In the genomic region with DNA sequence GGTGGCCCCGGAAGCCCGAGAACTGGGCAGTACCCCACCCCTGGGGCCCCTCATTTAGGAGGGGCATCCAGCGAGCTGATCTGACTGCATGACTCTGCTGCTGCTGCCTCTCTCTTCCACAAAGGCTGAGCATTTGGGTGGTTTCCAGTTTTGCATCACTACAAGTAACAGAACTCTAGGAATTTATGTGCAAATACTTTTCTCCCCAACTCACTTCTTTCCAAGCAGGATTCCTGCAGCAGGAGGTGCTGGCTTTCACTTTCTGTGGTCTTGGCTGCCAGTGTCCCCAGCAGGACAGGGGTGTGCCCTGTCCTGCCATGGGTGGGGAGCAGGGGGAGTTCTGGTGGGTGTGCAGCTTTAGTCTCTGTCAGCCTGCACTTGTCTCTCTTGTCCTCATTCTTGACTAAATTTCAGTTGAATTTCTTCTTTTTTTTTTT, we compare ENCODE assay signal across 13 cellular contexts. TPM values are rescaled to one million over a fixed set of nuclear protein-coding genes. Genes with fewer than 3 reads are reported as not detected.
DNase-seq lines count a peak whose midpoint lies in the region; ATAC-seq, FAIRE-seq and TF ChIP-seq lines count a peak whose summit lies in the region.
"Had no signal": no experiment of that assay in that cellular context is flagged by ENCODE, and none has a peak within 500 bp of the region (broad histone marks: within the 10 kb centered on the region; RNA-seq: fewer than 3 reads in every experiment).

No MANE protein-coding gene starts in this region.

- no peaks in the 10 kb centered on the region for H3K36me3 ChIP-seq in smooth muscle cell (ENCODE audit: low read depth)

- no peak overlapping the region for H2AFZ ChIP-seq in smooth muscle cell (ENCODE audit: low read depth)

- DNase-seq in GM12865 (ENCODE audit: low read depth), result peak; percentile 64
- peak; percentile 61 for DNase-seq in RCC 7860 (ENCODE audit: low spot score)
- peak; percentile 71 for DNase-seq in fibroblast of the conjunctiva (ENCODE audit: low read depth)
- DNase-seq in smooth muscle cell (lab: John Stamatoyannopoulos, UW; ENCODE audit: unreplicated experiment), result peak; percentile 12
- no peak for DNase-seq in COLO668 (lab: John Stamatoyannopoulos, UW; ENCODE audit: unreplicated experiment)
- no peak for DNase-seq in DMS53 treated with DMSO at 0.1 percent for 48 hours (lab: John Stamatoyannopoulos, UW; ENCODE audit: unreplicated experiment)
- no peak for DNase-seq in germinal center (ENCODE audit: low spot score)
- DNase-seq: activated CD8-positive, alpha-beta T cell treated with anti-CD3 and anti-CD28 coated beads, Interleukin-2, amount 10 ng/mL, durations not matched to agents 7 days and 5 days; naive B cell; NCI-H345; stimulated activated naive CD4-positive, alpha-beta T cell had no signal

- 15% methylated on average over 3 of the region's 3 CpGs for WGBS in smooth muscle cell (ENCODE audit: low lambda C conversion rate)

- TF ChIP-seq CTCF in GM12865 (IDR thresholded peaks at IDR 0.05; ENCODE audit: insufficient read depth, low read depth, low read length, missing control alignments) (no peak), smooth muscle cell (IDR thresholded peaks at IDR 0.05; ENCODE audit: borderline replicate concordance, insufficient read depth, poor library complexity, severe bottlenecking) (no peak)

- no peaks in the 10 kb centered on the region for H3K4me1 ChIP-seq in smooth muscle cell (ENCODE audit: low read depth)

- no peaks in the 10 kb centered on the region for H3K79me2 ChIP-seq in smooth muscle cell (ENCODE audit: low read depth)

- H3K9me3 ChIP-seq in smooth muscle cell (replicated peaks; ENCODE audit: low read depth), result no peaks in the 10 kb centered on the region

- H3F3A ChIP-seq in smooth muscle cell (ENCODE audit: low read depth), result peaks cover 4% of the 10 kb centered on the region

- H3K27ac ChIP-seq in smooth muscle cell (ENCODE audit: low read depth), result peak overlapping the region; percentile 70

- H4K20me1 ChIP-seq in smooth muscle cell (ENCODE audit: low read depth), result no peaks in the 10 kb centered on the region

- FAIRE-seq in RCC 7860 (lab: Jason Lieb, UNC), result no peak
- FAIRE-seq: GM18507 had no signal

- no peak overlapping the region; the same call in 1 of the 2 replicates for H3K4me3 ChIP-seq in GM12865 (ENCODE audit: low read depth, low read length)
- no peak overlapping the region for H3K4me3 ChIP-seq in smooth muscle cell

- peak overlapping the region; percentile 58 for H3K9ac ChIP-seq in smooth muscle cell (ENCODE audit: low read depth)

- ATAC-seq in HG03460 (IDR thresholded peaks at IDR 0.05; ENCODE audit: unreplicated experiment), result no peak
- ATAC-seq: activated CD8-positive, alpha-beta T cell treated with anti-CD3 and anti-CD28 coated beads, Interleukin-2, amount 10 ng/mL, durations not matched to agents 7 days and 5 days had no signal

- H3K4me2 ChIP-seq in smooth muscle cell, result peak overlapping the region; percentile 72

- peaks cover 10% of the 10 kb centered on the region for H3K27me3 ChIP-seq in smooth muscle cell (ENCODE audit: low read depth)

RNA-seq across cellular contexts. Expression of a gene that starts 21.2 kb away (rescaled TPM):
- not detected in 2 replicates for total RNA-seq in smooth muscle cell
- 0.21 and 0.38 TPM in 2 replicates for polyA plus RNA-seq in smooth muscle cell

RNA-seq across cellular contexts. Expression of a gene that starts 38.6 kb away (rescaled TPM):
- 54.3 and 64.6 TPM in 2 replicates for total RNA-seq in smooth muscle cell
- polyA plus RNA-seq in smooth muscle cell, result 43.6 and 56.0 TPM in 2 replicates

RNA-seq across cellular contexts. Expression of a gene that starts 39.5 kb away (rescaled TPM):
- 114 and 198 TPM in 2 replicates for total RNA-seq in smooth muscle cell
- polyA plus RNA-seq in smooth muscle cell, result 92.3 and 97.6 TPM in 2 replicates

Comparison
In these comparisons a context has a peak if more than half of its experiments do, and no peak if none do; other contexts are left out.
1. DNase-seq: peak in GM12865 (single experiment), RCC 7860 (single experiment), fibroblast of the conjunctiva (single experiment) and smooth muscle cell (single experiment); none in COLO668 (single experiment), DMS53 treated with DMSO at 0.1 percent for 48 hours (single experiment) and germinal center (single experiment).